8 cellular contexts compared by ENCODE assay signal in the genomic region with DNA sequence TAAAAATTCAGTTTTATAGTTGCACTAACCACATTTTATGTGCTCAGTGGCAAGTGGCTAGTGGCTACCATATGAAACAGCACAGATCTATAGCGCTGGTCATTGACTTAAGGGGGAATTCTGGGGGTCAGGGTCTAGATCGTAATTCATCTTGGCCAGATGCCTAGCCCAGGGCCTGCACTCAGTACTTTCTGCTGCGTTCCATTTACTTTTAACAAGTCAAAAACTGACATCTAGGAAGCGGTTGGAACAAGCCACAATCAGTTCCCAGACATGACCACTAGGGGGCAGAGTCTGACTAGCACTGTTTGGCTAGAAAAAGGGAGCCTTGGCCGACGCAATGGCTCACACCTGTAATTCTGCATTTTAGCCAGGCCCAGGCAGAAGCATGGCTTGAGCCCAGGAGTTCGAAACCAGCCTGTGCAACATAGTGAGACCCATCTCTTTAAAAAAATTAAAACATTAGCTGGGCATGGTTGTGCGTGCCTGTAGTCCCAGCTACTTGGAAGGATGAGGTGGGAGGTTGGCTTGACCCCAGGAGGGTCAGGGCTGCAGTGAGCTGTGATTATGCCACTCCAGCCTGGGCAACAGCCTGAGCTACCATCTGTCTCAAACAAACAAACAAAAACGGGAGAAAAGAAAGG. TPM values are rescaled to one million over a fixed set of nuclear protein-coding genes. Genes with fewer than 3 reads are reported as not detected.
DNase-seq lines count a peak whose midpoint lies in the region; ATAC-seq and TF ChIP-seq lines count a peak whose summit lies in the region.

No MANE protein-coding gene starts in this region.

- H3K36me3 Mint-ChIP-seq in CD14-positive monocyte (no peaks in the 10 kb centered on the region), natural killer cell (no peaks in the 10 kb centered on the region)

- no peak overlapping the region for H3K27ac ChIP-seq in KMS-11
- no peak overlapping the region for H3K27ac ChIP-seq in OCI-LY7 (ENCODE audit: low read depth, low read length, poor library complexity, severe bottlenecking)
- H3K27ac ChIP-seq in esophagus muscularis mucosa (replicated peaks in 1 of 4), result no peak overlapping the region

- H3K27me3 ChIP-seq in KMS-11 (ENCODE audit: insufficient read depth, low read depth) (no peaks in the 10 kb centered on the region), esophagus muscularis mucosa (no peaks in the 10 kb centered on the region)

- H3K9ac ChIP-seq in KMS-11, result no peak overlapping the region

- POLR2A ChIA-PET in OCI-LY7 (lab: Charles Lee), result interaction anchor here (1.0 to 2.0 kb wide), 8 partner anchors 11 to 111 kb away, joined by 3 to 9 read pairs (median 5); no protein-coding TSS in a partner anchor

- no peak for TF ChIP-seq POLR2A in esophagus muscularis mucosa (IDR thresholded peaks at IDR 0.05; ENCODE audit: low read depth)

- no peak for TF ChIP-seq EP300 in esophagus muscularis mucosa (IDR thresholded peaks at IDR 0.05)

- no peaks in the 10 kb centered on the region for H3K79me2 ChIP-seq in KMS-11 (ENCODE audit: insufficient read depth, low read depth)
- H3K79me2 ChIP-seq in OCI-LY7 (ENCODE audit: insufficient read depth, low read depth, low read length), result no peaks in the 10 kb centered on the region

- H3K9me3 Mint-ChIP-seq in CD14-positive monocyte (no peaks in the 10 kb centered on the region), natural killer cell (no peaks in the 10 kb centered on the region)

- H3K4me3 ChIP-seq in KMS-11 (IDR thresholded peaks at IDR 0.05; ENCODE audit: insufficient read depth, low read depth, low read length), result no peak overlapping the region
- H3K4me3 ChIP-seq in OCI-LY7 (ENCODE audit: low read depth, low read length, poor library complexity, severe bottlenecking), result no peak overlapping the region
- no peak overlapping the region for H3K4me3 ChIP-seq in esophagus muscularis mucosa

- H3K4me1 ChIP-seq in KMS-11 (ENCODE audit: low read depth, poor library complexity, severe bottlenecking) (peaks cover 7% of the 10 kb centered on the region), OCI-LY7 (ENCODE audit: insufficient read depth, low read length, poor library complexity, severe bottlenecking) (peaks cover 36% of the 10 kb centered on the region), esophagus muscularis mucosa (peaks cover 0 to 7% (median 3%) of the 10 kb centered on the region in 4 donors)

- no peaks in the 10 kb centered on the region for H4K20me1 ChIP-seq in KMS-11 (ENCODE audit: insufficient read depth)
- no peaks in the 10 kb centered on the region for H4K20me1 ChIP-seq in OCI-LY7 (ENCODE audit: insufficient read depth, low read length)

- H2AFZ ChIP-seq in KMS-11 (ENCODE audit: low read depth) (no peak overlapping the region), OCI-LY7 (ENCODE audit: low read length) (peak overlapping the region; percentile 70)

- H3K4me1 Mint-ChIP-seq in CD14-positive monocyte (peaks cover 13% of the 10 kb centered on the region), natural killer cell (peaks cover 7% of the 10 kb centered on the region in 2 donors)

- no peaks in the 10 kb centered on the region for H3K9me2 ChIP-seq in OCI-LY7 (ENCODE audit: insufficient read depth, low read length)

- BruUV-seq in OCI-LY7 (replicated peaks; lab: Mats Ljungman, UMichigan), result no TSS peak

- intact Hi-C loops in CD14-positive monocyte (cut with micrococcal nuclease), result loop anchor here (2.0 kb wide), 2 partner anchors 56 to 58 kb away; a partner anchor contains a TSS
- intact Hi-C loops in OCI-LY7 (cut with micrococcal nuclease; ENCODE audit: unreplicated experiment), result loop anchor here (1.0 to 2.0 kb wide), 5 partner anchors 28 to 95 kb away; a partner anchor contains a TSS
- intact Hi-C loops in esophagus muscularis mucosa (cut with DNase I), result loop anchor here (5.0 kb wide), 3 partner anchors 56 to 166 kb away; a partner anchor contains a TSS
- intact Hi-C loops in natural killer cell (cut with micrococcal nuclease), result loop anchor here (1.0 to 2.0 kb wide), 6 partner anchors 14 to 347 kb away; a partner anchor contains a TSS

- CTCF ChIA-PET in OCI-LY7 (lab: Charles Lee; ENCODE audit: unreplicated experiment), result interaction anchor here (0.7 to 1.8 kb wide), 7 partner anchors 11 to 95 kb away, joined by 3 to 14 read pairs (median 6); a partner anchor contains a TSS

- H3K4me2 ChIP-seq in KMS-11, result peak overlapping the region; percentile 11; the same call in 1 of the 2 replicates
- no peak overlapping the region; the same call in 1 of the 2 replicates for H3K4me2 ChIP-seq in OCI-LY7 (ENCODE audit: low read length)

- ATAC-seq in GM21423 (IDR thresholded peaks at IDR 0.05; ENCODE audit: unreplicated experiment), result peak; percentile 82
- ATAC-seq in natural killer cell, result peak; percentile 97 to 99 (median 98)

- 11% methylated on average over 9 of the region's 9 CpGs for WGBS in esophagus muscularis mucosa

- H3K9me3 ChIP-seq in OCI-LY7 (ENCODE audit: low read length), result no peaks in the 10 kb centered on the region
- no peaks in the 10 kb centered on the region for H3K9me3 ChIP-seq in esophagus muscularis mucosa

- DNase-seq in CD14-positive monocyte (ENCODE audit: low spot score) (peak; percentile 86), OCI-LY7 (ENCODE audit: low spot score) (peak; percentile 95), esophagus muscularis mucosa (ENCODE audit: extremely low spot score) (peak; percentile 97), natural killer cell (peak; percentile 78)
- DNase-seq in activated CD8-positive, alpha-beta memory T cell treated with anti-CD3 and anti-CD28 coated beads, Interleukin-2, amount 50 U/mL, for 4 hours, result peak; percentile 88
- peak; percentile 70 to 94 (median 82) for DNase-seq in stimulated activated naive CD4-positive, alpha-beta T cell (lab: John Stamatoyannopoulos, UW)

- peaks cover 0 to 4% (median 0%) of the 10 kb centered on the region in 3 donors for H3K27me3 Mint-ChIP-seq in CD14-positive monocyte (ENCODE audit: low read depth in 3 of 3)
- H3K27me3 Mint-ChIP-seq in natural killer cell (ENCODE audit: low read depth in 2 of 2), result no peaks in the 10 kb centered on the region

- TF ChIP-seq CTCF in CD14-positive monocyte (IDR thresholded peaks at IDR 0.05) (peak; percentile 92), KMS-11 (conservative IDR thresholded peaks at IDR 0.05; ENCODE audit: low read depth, low read length) (peak; percentile 97), OCI-LY7 (conservative IDR thresholded peaks at IDR 0.05; ENCODE audit: low read length) (peak; percentile 96), esophagus muscularis mucosa (IDR thresholded peaks at IDR 0.05) (peak; percentile 97 to 99 (median 98)), natural killer cell (IDR thresholded peaks at IDR 0.05) (peak; percentile 92)

- H3K4me3 Mint-ChIP-seq in CD14-positive monocyte, result no peak overlapping the region
- no peak overlapping the region for H3K4me3 Mint-ChIP-seq in natural killer cell

- H3K27ac Mint-ChIP-seq in CD14-positive monocyte, result peak overlapping the region in 5 of 7 donors; percentile 42 to 82 (median 66)
- peak overlapping the region; percentile 45 to 51 for H3K27ac Mint-ChIP-seq in natural killer cell

- H3K36me3 ChIP-seq in KMS-11 (ENCODE audit: insufficient read depth) (no peaks in the 10 kb centered on the region), OCI-LY7 (ENCODE audit: insufficient read depth, low read length) (no peaks in the 10 kb centered on the region), esophagus muscularis mucosa (no peaks in the 10 kb centered on the region)

RNA-seq across cellular contexts. Expression of a gene that starts 9.0 kb away (rescaled TPM):
- polyA plus RNA-seq in CD14-positive monocyte, result 100 to 1,000 TPM; 129 to 139 TPM
- 18.9 and 30.3 TPM in 2 replicates for total RNA-seq in OCI-LY7 (2014; rRNA removed; shearing (Covaris generic))
- total RNA-seq in OCI-LY7 (2022), result 26.9 and 27.6 TPM in 2 replicates
- total RNA-seq in esophagus muscularis mucosa, result 100 to 1,000 TPM; 131 to 238 (median 197) TPM
- 100 to 1,000 TPM in 1 of 3 donors, 10 to 100 TPM in 2; 84.9 to 107 (median 95.1) TPM for total RNA-seq in natural killer cell

RNA-seq across cellular contexts. Expression of a gene that starts 31.0 kb away (rescaled TPM):
- 10 to 100 TPM; 79.8 to 92.0 TPM for polyA plus RNA-seq in CD14-positive monocyte
- total RNA-seq in OCI-LY7 (2014; rRNA removed; shearing (Covaris generic)), result 65.9 and 66.3 TPM in 2 replicates
- total RNA-seq in OCI-LY7 (2022) (62.2 and 74.5 TPM in 2 replicates), esophagus muscularis mucosa (10 to 100 TPM; 40.3 to 74.1 (median 56.5) TPM), natural killer cell (10 to 100 TPM; 18.8 to 21.3 (median 18.9) TPM)

RNA-seq across cellular contexts. Expression of a gene that starts 31.4 kb away (rescaled TPM):
- 10 to 100 TPM; 90.8 to 98.7 TPM for polyA plus RNA-seq in CD14-positive monocyte
- total RNA-seq in OCI-LY7 (2014; rRNA removed; shearing (Covaris generic)), result 97.0 and 136 TPM in 2 replicates
- total RNA-seq in OCI-LY7 (2022) (59.7 and 68.7 TPM in 2 replicates), esophagus muscularis mucosa (100 to 1,000 TPM; 104 to 169 (median 144) TPM), natural killer cell (10 to 100 TPM; 52.5 to 61.6 (median 60.0) TPM)

RNA-seq across cellular contexts. Expression of a gene that starts 40.5 kb away (rescaled TPM):
- polyA plus RNA-seq in CD14-positive monocyte, result 100 to 1,000 TPM; 143 to 181 TPM
- total RNA-seq in OCI-LY7 (2014; rRNA removed; shearing (Covaris generic)), result 0.22 TPM in 1 of 2 replicates, not detected in the other
- 0.40 and 0.44 TPM in 2 replicates for total RNA-seq in OCI-LY7 (2022)
- 1 to 10 TPM in 3 of 4 donors, under 1 TPM in 1; 0.42 to 4.5 (median 3.9) TPM for total RNA-seq in esophagus muscularis mucosa
- total RNA-seq in natural killer cell, result 1 to 10 TPM; 1.4 to 3.3 (median 2.6) TPM

RNA-seq across cellular contexts. Expression of a gene that starts 55.4 kb away (rescaled TPM):
- polyA plus RNA-seq in CD14-positive monocyte, result 1 to 10 TPM; 2.9 to 5.5 TPM
- total RNA-seq in OCI-LY7 (2014; rRNA removed; shearing (Covaris generic)), result not detected in 2 replicates
- total RNA-seq in OCI-LY7 (2022), result not detected in 2 replicates
- total RNA-seq in esophagus muscularis mucosa, result not detected
- total RNA-seq in natural killer cell, result under 1 TPM in 1 of 3 donors, not detected in 2; 0.26 TPM
